ENCODE assay signal across 24 cellular contexts in genomic region chr4:64334964-64335363, GRCh38.
DNase-seq lines count a peak whose midpoint lies in the region; ATAC-seq and TF ChIP-seq lines count a peak whose summit lies in the region.
"Had no signal": no experiment of that assay in that cellular context is flagged by ENCODE, and none has a peak within 500 bp of the region (broad histone marks: within the 10 kb centered on the region; RNA-seq: fewer than 3 reads in every experiment).

No MANE protein-coding gene starts in this region.

- H3K27ac ChIP-seq in heart right ventricle: no peak overlapping the region
- no peak overlapping the region for H3K27ac ChIP-seq in right cardiac atrium (ENCODE audit: low read length)
- no peak overlapping the region for H3K27ac ChIP-seq in right atrium auricular region
- H3K27ac ChIP-seq: BLaER1 had no signal

- no peak overlapping the region for H3K27ac Mint-ChIP-seq in stimulated activated memory B cell treated with anti-CD40 and anti-IgM and Interleukin-4, amounts not matched to agents 10 μg/mL and 1 μg/mL and 100 μg/mL, for 72 hours
- H3K27ac Mint-ChIP-seq in activated T-cell treated with anti-CD3 and anti-CD28 coated beads, Interleukin-2, amount 50 U/mL, for 72 hours: no peak overlapping the region
- H3K27ac Mint-ChIP-seq: CD14-positive monocyte; CD4-positive, alpha-beta memory T cell; CD4-positive, CD25-positive, alpha-beta regulatory T cell had no signal

- TF ChIP-seq CTCF in heart right ventricle (IDR thresholded peaks at IDR 0.05): no peak
- TF ChIP-seq CTCF in right atrium auricular region (IDR thresholded peaks at IDR 0.05): no peak

- H3K36me3 Mint-ChIP-seq in stimulated activated memory B cell treated with anti-CD40 and anti-IgM and Interleukin-4, amounts not matched to agents 10 μg/mL and 1 μg/mL and 100 μg/mL, for 72 hours: no peaks in the 10 kb centered on the region
- peaks cover 0 to 2% of the 10 kb centered on the region in 2 donors for H3K36me3 Mint-ChIP-seq in activated T-cell treated with anti-CD3 and anti-CD28 coated beads, Interleukin-2, amount 50 U/mL, for 72 hours (ENCODE audit: insufficient read depth in 2 of 2)
- H3K36me3 Mint-ChIP-seq: CD14-positive monocyte; CD4-positive, alpha-beta memory T cell; CD4-positive, CD25-positive, alpha-beta regulatory T cell; CD8-positive, alpha-beta memory T cell had no signal

- H3K4me3 ChIP-seq in heart right ventricle: no peak overlapping the region
- H3K4me3 ChIP-seq in right cardiac atrium (ENCODE audit: low read length): no peak overlapping the region
- no peak overlapping the region for H3K4me3 ChIP-seq in right atrium auricular region
- H3K4me3 ChIP-seq: BLaER1, GM12878 had no signal

- WGBS in heart right ventricle, 2 donors: 66 to 70% methylated on average over 2 of the region's 2 CpGs
- WGBS in right cardiac atrium: 59% methylated on average over 2 of the region's 2 CpGs

- H3K4me3 Mint-ChIP-seq in stimulated activated memory B cell treated with anti-CD40 and anti-IgM and Interleukin-4, amounts not matched to agents 10 μg/mL and 1 μg/mL and 100 μg/mL, for 72 hours: no peak overlapping the region
- no peak overlapping the region for H3K4me3 Mint-ChIP-seq in activated T-cell treated with anti-CD3 and anti-CD28 coated beads, Interleukin-2, amount 50 U/mL, for 72 hours
- H3K4me3 Mint-ChIP-seq: CD14-positive monocyte; CD4-positive, alpha-beta memory T cell; CD4-positive, CD25-positive, alpha-beta regulatory T cell; CD8-positive, alpha-beta memory T cell had no signal

- H3K27me3 Mint-ChIP-seq in stimulated activated memory B cell treated with anti-CD40 and anti-IgM and Interleukin-4, amounts not matched to agents 10 μg/mL and 1 μg/mL and 100 μg/mL, for 72 hours: no peaks in the 10 kb centered on the region
- H3K27me3 Mint-ChIP-seq in activated T-cell treated with anti-CD3 and anti-CD28 coated beads, Interleukin-2, amount 50 U/mL, for 72 hours (ENCODE audit: low read depth): no peaks in the 10 kb centered on the region
- H3K27me3 Mint-ChIP-seq: CD4-positive, alpha-beta memory T cell; CD4-positive, CD25-positive, alpha-beta regulatory T cell; CD8-positive, alpha-beta memory T cell had no signal

- H3K27me3 ChIP-seq in heart right ventricle: no peaks in the 10 kb centered on the region
- H3K27me3 ChIP-seq in right cardiac atrium (ENCODE audit: control insufficient read depth, insufficient read depth): no peaks in the 10 kb centered on the region
- no peaks in the 10 kb centered on the region for H3K27me3 ChIP-seq in right atrium auricular region
- H3K27me3 ChIP-seq: BE2C, BLaER1 had no signal

- H3K9me3 ChIP-seq in heart right ventricle (peaks cover 0 to 11% (median 0%) of the 10 kb centered on the region in 11 donors), right cardiac atrium (ENCODE audit: control insufficient read depth, low read length) (no peaks in the 10 kb centered on the region), right atrium auricular region (no peaks in the 10 kb centered on the region)
- H3K9me3 ChIP-seq: BE2C, BLaER1 had no signal

- H3K9me3 Mint-ChIP-seq in stimulated activated memory B cell treated with anti-CD40 and anti-IgM and Interleukin-4, amounts not matched to agents 10 μg/mL and 1 μg/mL and 100 μg/mL, for 72 hours: no peaks in the 10 kb centered on the region
- H3K9me3 Mint-ChIP-seq in activated T-cell treated with anti-CD3 and anti-CD28 coated beads, Interleukin-2, amount 50 U/mL, for 72 hours: peaks cover 13 to 16% of the 10 kb centered on the region in 2 donors

- ATAC-seq in heart right ventricle (peak in 5 of 8 donors; percentile 14 to 71 (median 24)), right cardiac atrium (no peak), left ventricle myocardium superior (peak; percentile 18)
- peak; percentile 50 for ATAC-seq in stimulated activated memory B cell treated with anti-CD40 and anti-IgM and Interleukin-4, amounts not matched to agents 10 μg/mL and 1 μg/mL and 100 μg/mL, for 72 hours
- no peak for ATAC-seq in activated T-cell treated with anti-CD3 and anti-CD28 coated beads, Interleukin-2, amount 50 U/mL, for 72 hours (replicated peaks in 1 of 2)
- ATAC-seq: GM12878 had no signal

- DNase-seq in heart right ventricle (no peak), right cardiac atrium (no peak), left ventricle myocardium superior (no peak), right atrium auricular region (ENCODE audit: low spot score) (no peak)
- no peak for DNase-seq in activated T-cell treated with anti-CD3 and anti-CD28 coated beads, Interleukin-2, amount 50 U/mL, for 72 hours
- DNase-seq: 8988T; ACHN; BE2C; C1 segment of cervical spinal cord; CD4-positive, alpha-beta memory T cell; CD4-positive, CD25-positive, alpha-beta regulatory T cell; CD8-positive, alpha-beta memory T cell; COR-L47; DMS 273 treated with DMSO at 0.1 percent for 48 hours; DMS153; DMS53; DMS79; DND-41; EL; GDM1 had no signal

- intact Hi-C loops in heart right ventricle (cut with DNase I): no loop called here
- intact Hi-C loops in right cardiac atrium (cut with DNase I): no loop called here
- intact Hi-C loops in left ventricle myocardium superior (cut with micrococcal nuclease): no loop called here

- peaks cover 0 to 18% (median 3%) of the 10 kb centered on the region in 9 donors for H3K4me1 ChIP-seq in heart right ventricle
- no peaks in the 10 kb centered on the region for H3K4me1 ChIP-seq in right cardiac atrium (ENCODE audit: control insufficient read depth, insufficient read depth, low read length)
- H3K4me1 ChIP-seq in right atrium auricular region: peaks cover 0 to 3% of the 10 kb centered on the region in 2 donors
- H3K4me1 ChIP-seq: BE2C, BLaER1 had no signal

- H3K36me3 ChIP-seq in heart right ventricle (no peaks in the 10 kb centered on the region), right atrium auricular region (no peaks in the 10 kb centered on the region)
- H3K36me3 ChIP-seq: BE2C, BLaER1 had no signal

- no peaks in the 10 kb centered on the region for H3K4me1 Mint-ChIP-seq in stimulated activated memory B cell treated with anti-CD40 and anti-IgM and Interleukin-4, amounts not matched to agents 10 μg/mL and 1 μg/mL and 100 μg/mL, for 72 hours
- no peaks in the 10 kb centered on the region for H3K4me1 Mint-ChIP-seq in activated T-cell treated with anti-CD3 and anti-CD28 coated beads, Interleukin-2, amount 50 U/mL, for 72 hours (ENCODE audit: low read depth)
- H3K4me1 Mint-ChIP-seq: CD14-positive monocyte; CD4-positive, alpha-beta memory T cell; CD4-positive, CD25-positive, alpha-beta regulatory T cell; CD8-positive, alpha-beta memory T cell had no signal

Comparison
In these comparisons a context has a peak if more than half of its experiments do, and no peak if none do; other contexts are left out.
1. ATAC-seq: peak in heart right ventricle (5 of 8), left ventricle myocardium superior (single experiment) and stimulated activated memory B cell treated with anti-CD40 and anti-IgM and Interleukin-4, amounts not matched to agents 10 μg/mL and 1 μg/mL and 100 μg/mL, for 72 hours (single experiment); none in right cardiac atrium (0 of 2) and activated T-cell treated with anti-CD3 and anti-CD28 coated beads, Interleukin-2, amount 50 U/mL, for 72 hours (0 of 2).